In genomic region chr1:197465528-197466205, GRCh38 we compare ENCODE assay signal across 18 cellular contexts.
DNase-seq lines count a peak whose midpoint lies in the region; ATAC-seq, FAIRE-seq and TF ChIP-seq lines count a peak whose summit lies in the region.
"Had no signal": no experiment of that assay in that cellular context is flagged by ENCODE, and none has a peak within 500 bp of the region (broad histone marks: within the 10 kb centered on the region; RNA-seq: fewer than 3 reads in every experiment).

No MANE protein-coding gene starts in this region.

- H3K27me3 ChIP-seq in K562 (ENCODE audit: control insufficient read depth in 2 of 2, insufficient read depth in 2 of 2, low read length in 2 of 2): no peaks in the 10 kb centered on the region
- H3K27me3 ChIP-seq: SJSA1 had no signal

- no peak overlapping the region for H3K4me2 ChIP-seq in K562 (ENCODE audit: insufficient read depth, low read length)

- TF ChIP-seq EP300 in K562 (IDR thresholded peaks at IDR 0.05; ENCODE audit: low read length): no peak

- H3K79me2 ChIP-seq in K562 (ENCODE audit: control insufficient read depth, insufficient read depth, low read length): no peaks in the 10 kb centered on the region

- no peaks in the 10 kb centered on the region for H3K36me3 ChIP-seq in K562 (ENCODE audit: control insufficient read depth, insufficient read depth, low read length)
- H3K36me3 ChIP-seq: SJSA1 had no signal

- POLR2A ChIA-PET in K562 (lab: Yijun Ruan, JAX): no interaction called here
- POLR2A ChIA-PET in activated CD4-positive, alpha-beta T cell treated with anti-CD3 and anti-CD28 coated beads for 36 hours (lab: Charles Lee): no interaction called here

- no peaks in the 10 kb centered on the region for H3K4me1 Mint-ChIP-seq in activated CD4-positive, alpha-beta T cell treated with anti-CD3 and anti-CD28 coated beads for 36 hours

- no peak for TF ChIP-seq RAD21 in K562 (CRISPR knock-in tag; conservative IDR thresholded peaks at IDR 0.05 in 1 of 2, IDR thresholded peaks at IDR 0.05 in 1 of 2)

- H3K4me3 ChIP-seq in K562: no peak overlapping the region
- H3K4me3 ChIP-seq: SJSA1 had no signal

- H3K4me3 Mint-ChIP-seq in activated CD4-positive, alpha-beta T cell treated with anti-CD3 and anti-CD28 coated beads for 36 hours: no peak overlapping the region
- H3K4me3 Mint-ChIP-seq: CD14-positive monocyte had no signal

- in situ Hi-C loops in G401 (cut with HindIII; ENCODE audit: low sequenced_read_pairs) (no loop called here), K562 (cut with MboI) (no loop called here)

- H3K27me3 Mint-ChIP-seq in activated CD4-positive, alpha-beta T cell treated with anti-CD3 and anti-CD28 coated beads for 36 hours: peaks cover 5% of the 10 kb centered on the region

- H3K9me1 ChIP-seq in K562 (ENCODE audit: control insufficient read depth, insufficient read depth, low read length): no peaks in the 10 kb centered on the region

- no peaks in the 10 kb centered on the region for H3K4me1 ChIP-seq in K562 (replicated peaks in 1 of 2; ENCODE audit: control insufficient read depth in 2 of 2, insufficient read depth in 2 of 2, low read length in 2 of 2)
- H3K4me1 ChIP-seq: Caco-2, SJSA1 had no signal

- no peak for TF ChIP-seq POLR2A in K562 (conservative IDR thresholded peaks at IDR 0.05)

- CTCF ChIA-PET in K562 (lab: Yijun Ruan, JAX; ENCODE audit: low intra/inter-chr PET ratio): no interaction called here
- CTCF ChIA-PET in activated CD4-positive, alpha-beta T cell treated with anti-CD3 and anti-CD28 coated beads for 36 hours (lab: Charles Lee): interaction anchor here (0.7 kb wide), 1 partner anchor 54 kb away, joined by 3 read pairs; no protein-coding TSS in a partner anchor

- ATAC-seq in HG02885 (IDR thresholded peaks at IDR 0.05; ENCODE audit: poor library complexity, unreplicated experiment): peak; percentile 51
- no peak for ATAC-seq in K562
- no peak for ATAC-seq in activated CD4-positive, alpha-beta T cell treated with anti-CD3 and anti-CD28 coated beads for 36 hours

- no peak overlapping the region for H3K27ac Mint-ChIP-seq in activated CD4-positive, alpha-beta T cell treated with anti-CD3 and anti-CD28 coated beads for 36 hours

- H3K36me3 Mint-ChIP-seq in activated CD4-positive, alpha-beta T cell treated with anti-CD3 and anti-CD28 coated beads for 36 hours (ENCODE audit: low read depth): no peaks in the 10 kb centered on the region
- H3K36me3 Mint-ChIP-seq: CD14-positive monocyte had no signal

- DNase-seq in G401 (ENCODE audit: low spot score) (peak; percentile 30), NCI-H345 treated with DMSO at 0.1 percent for 48 hours (lab: John Stamatoyannopoulos, UW; ENCODE audit: unreplicated experiment) (peak; percentile 64), K562 (ENCODE audit: extremely low read depth in 1 of 4, low spot score in 3 of 4) (no peak), NCI-H1694 treated with DMSO at 0.1 percent for 48 hours (lab: John Stamatoyannopoulos, UW) (no peak), NCI-H187 (lab: John Stamatoyannopoulos, UW) (no peak)
- DNase-seq in activated CD4-positive, alpha-beta T cell treated with anti-CD3 and anti-CD28 coated beads for 36 hours: no peak
- DNase-seq in stimulated activated CD8-positive, alpha-beta memory T cell treated with anti-CD3 and anti-CD28 coated beads, Interleukin-4, amount 100 ng/mL, for 48 hours: no peak
- DNase-seq: ACHN, AML-193, Caco-2, DMS53, IMR-90, MV-4-11, NCI-H510A treated with DMSO at 0.1 percent for 48 hours had no signal

- H3K27ac ChIP-seq in K562 (ENCODE audit: extremely low read depth, low read depth, low read length): no peak overlapping the region
- H3K27ac ChIP-seq: SJSA1 had no signal

- H3K9me3 ChIP-seq in K562 (replicated peaks; ENCODE audit: control insufficient read depth, insufficient read depth, low read depth, low read length): no peaks in the 10 kb centered on the region
- H3K9me3 ChIP-seq: Caco-2, SJSA1 had no signal

- FAIRE-seq in K562 (lab: Jason Lieb, UNC): peak; percentile 15
- FAIRE-seq: H54 had no signal

- H3K9me3 Mint-ChIP-seq in activated CD4-positive, alpha-beta T cell treated with anti-CD3 and anti-CD28 coated beads for 36 hours (ENCODE audit: low read depth): no peaks in the 10 kb centered on the region
- H3K9me3 Mint-ChIP-seq: CD14-positive monocyte had no signal

- intact Hi-C loops in K562 (cut with micrococcal nuclease): no loop called here
- intact Hi-C loops in activated CD4-positive, alpha-beta T cell treated with anti-CD3 and anti-CD28 coated beads for 36 hours (cut with DNase I, micrococcal nuclease): no loop called here

- TF ChIP-seq CTCF in K562 (IDR thresholded peaks at IDR 0.05 in 2 of 3, conservative IDR thresholded peaks at IDR 0.05 in 1 of 3; ENCODE audit: insufficient read depth in 2 of 3, low read depth in 1 of 3, low read length in 3 of 3): no peak

- H4K20me1 ChIP-seq in K562 (replicated peaks; ENCODE audit: control insufficient read depth, insufficient read depth, low read length): no peaks in the 10 kb centered on the region

- no TSS peak for BruUV-seq in K562 (replicated peaks; lab: Mats Ljungman, UMichigan)

- 3% methylated on average over 2 of the region's 2 CpGs for WGBS in K562 (ENCODE audit: insufficient coverage, low coverage, missing lambda C conversion rate)

- H3K9ac ChIP-seq in K562 (ENCODE audit: insufficient read depth in 1 of 2, low read depth in 2 of 2, low read length in 2 of 2): no peak overlapping the region

- no peak overlapping the region for H2AFZ ChIP-seq in K562 (ENCODE audit: low read depth, low read length)

TF ChIP-seq in K562, 482 proteins besides CTCF, POLR2A, EP300 and RAD21 (continues in another document):
- no peak for TF ChIP-seq NCOA2 (IDR thresholded peaks at IDR 0.05; ENCODE audit: partially characterized antibody in 2 of 2)
- TF ChIP-seq SAFB2 (IDR thresholded peaks at IDR 0.05; ENCODE audit: borderline replicate concordance, low read depth, low read length, severe bottlenecking): no peak
- TF ChIP-seq PHB (CRISPR knock-in tag; IDR thresholded peaks at IDR 0.05): no peak
- no peak for TF ChIP-seq IFI16 (CRISPR knock-in tag; IDR thresholded peaks at IDR 0.05)
- no peak for TF ChIP-seq TBL1XR1 (IDR thresholded peaks at IDR 0.05; ENCODE audit: low read length in 2 of 2)
- no peak for TF ChIP-seq ZNF212 (CRISPR knock-in tag; IDR thresholded peaks at IDR 0.05)
- no peak for TF ChIP-seq ETS2 (tag; IDR thresholded peaks at IDR 0.05; ENCODE audit: borderline replicate concordance, poor library complexity, severe bottlenecking)
- TF ChIP-seq ZNF165 (CRISPR knock-in tag; IDR thresholded peaks at IDR 0.05; ENCODE audit: borderline replicate concordance): no peak
- no peak for TF ChIP-seq JUN (IDR thresholded peaks at IDR 0.05; ENCODE audit: borderline replicate concordance, low read depth, low read length)
- TF ChIP-seq JUN (CRISPR knock-in tag; IDR thresholded peaks at IDR 0.05; ENCODE audit: borderline replicate concordance): no peak
- no peak for TF ChIP-seq ZNF23 (CRISPR knock-in tag; IDR thresholded peaks at IDR 0.05)
- no peak for TF ChIP-seq AFF4 (CRISPR knock-in tag; IDR thresholded peaks at IDR 0.05)
- TF ChIP-seq ZNF584 (CRISPR knock-in tag; IDR thresholded peaks at IDR 0.05; ENCODE audit: low read depth): no peak

Comparison
In these comparisons a context has a peak if more than half of its experiments do, and no peak if none do; other contexts are left out.
1. DNase-seq: peak in G401 (single experiment) and NCI-H345 treated with DMSO at 0.1 percent for 48 hours (single experiment); none in K562 (0 of 4), activated CD4-positive, alpha-beta T cell treated with anti-CD3 and anti-CD28 coated beads for 36 hours (single experiment), NCI-H1694 treated with DMSO at 0.1 percent for 48 hours (single experiment), stimulated activated CD8-positive, alpha-beta memory T cell treated with anti-CD3 and anti-CD28 coated beads, Interleukin-4, amount 100 ng/mL, for 48 hours (single experiment) and NCI-H187 (0 of 2).